2 cellular contexts compared by ENCODE assay signal in the genomic region with DNA sequence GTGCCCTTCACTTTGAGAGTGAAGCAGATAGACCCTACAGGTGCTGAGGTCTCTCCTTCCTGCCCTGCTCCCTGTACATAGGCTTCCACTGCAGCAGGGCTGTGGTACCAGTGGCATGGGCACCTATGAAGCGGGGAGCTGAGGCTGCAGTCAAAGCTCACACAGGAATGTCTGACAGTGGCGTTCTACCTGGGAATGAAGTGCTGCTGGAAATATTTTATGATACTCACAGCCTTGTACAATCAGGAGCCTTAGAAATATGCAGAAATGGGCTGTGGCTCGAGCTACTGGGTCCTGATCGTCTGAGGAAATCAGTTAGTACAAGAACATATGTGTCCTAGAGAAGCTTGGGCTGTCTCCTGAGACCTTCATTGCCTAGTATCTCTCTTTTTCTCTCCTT.
TF ChIP-seq lines count a peak whose summit lies in the region.

No MANE protein-coding gene starts in this region.

TF ChIP-seq in SK-N-SH, 30 proteins besides CTCF, POLR2A, EP300 and RAD21:
- no peak for TF ChIP-seq TCF12 (IDR thresholded peaks at IDR 0.05)

TF ChIP-seq in SK-N-SH treated with all-trans-retinoic acid at 6 μM for 48 hours, 23 proteins besides CTCF, POLR2A, EP300 and RAD21:
- TF ChIP-seq ISL1 (CRISPR knock-in tag; IDR thresholded peaks at IDR 0.05) (no peak), ARNTL (CRISPR knock-in tag; IDR thresholded peaks at IDR 0.05; ENCODE audit: borderline replicate concordance, low read depth) (no peak), ESRRG (CRISPR knock-in tag; IDR thresholded peaks at IDR 0.05) (no peak), ZFP3 (CRISPR knock-in tag; IDR thresholded peaks at IDR 0.05) (no peak), PATZ1 (CRISPR knock-in tag; IDR thresholded peaks at IDR 0.05; ENCODE audit: borderline replicate concordance) (no peak), CSRNP3 (CRISPR knock-in tag; IDR thresholded peaks at IDR 0.05) (no peak), ZFP30 (CRISPR knock-in tag; IDR thresholded peaks at IDR 0.05) (no peak), OSR1 (CRISPR knock-in tag; IDR thresholded peaks at IDR 0.05) (no peak), SNAI2 (CRISPR knock-in tag; IDR thresholded peaks at IDR 0.05) (no peak), BACH2 (CRISPR knock-in tag; IDR thresholded peaks at IDR 0.05; ENCODE audit: borderline replicate concordance) (no peak), TOX (CRISPR knock-in tag; IDR thresholded peaks at IDR 0.05; ENCODE audit: borderline replicate concordance) (no peak)
- TF ChIP-seq, protein P1, sequence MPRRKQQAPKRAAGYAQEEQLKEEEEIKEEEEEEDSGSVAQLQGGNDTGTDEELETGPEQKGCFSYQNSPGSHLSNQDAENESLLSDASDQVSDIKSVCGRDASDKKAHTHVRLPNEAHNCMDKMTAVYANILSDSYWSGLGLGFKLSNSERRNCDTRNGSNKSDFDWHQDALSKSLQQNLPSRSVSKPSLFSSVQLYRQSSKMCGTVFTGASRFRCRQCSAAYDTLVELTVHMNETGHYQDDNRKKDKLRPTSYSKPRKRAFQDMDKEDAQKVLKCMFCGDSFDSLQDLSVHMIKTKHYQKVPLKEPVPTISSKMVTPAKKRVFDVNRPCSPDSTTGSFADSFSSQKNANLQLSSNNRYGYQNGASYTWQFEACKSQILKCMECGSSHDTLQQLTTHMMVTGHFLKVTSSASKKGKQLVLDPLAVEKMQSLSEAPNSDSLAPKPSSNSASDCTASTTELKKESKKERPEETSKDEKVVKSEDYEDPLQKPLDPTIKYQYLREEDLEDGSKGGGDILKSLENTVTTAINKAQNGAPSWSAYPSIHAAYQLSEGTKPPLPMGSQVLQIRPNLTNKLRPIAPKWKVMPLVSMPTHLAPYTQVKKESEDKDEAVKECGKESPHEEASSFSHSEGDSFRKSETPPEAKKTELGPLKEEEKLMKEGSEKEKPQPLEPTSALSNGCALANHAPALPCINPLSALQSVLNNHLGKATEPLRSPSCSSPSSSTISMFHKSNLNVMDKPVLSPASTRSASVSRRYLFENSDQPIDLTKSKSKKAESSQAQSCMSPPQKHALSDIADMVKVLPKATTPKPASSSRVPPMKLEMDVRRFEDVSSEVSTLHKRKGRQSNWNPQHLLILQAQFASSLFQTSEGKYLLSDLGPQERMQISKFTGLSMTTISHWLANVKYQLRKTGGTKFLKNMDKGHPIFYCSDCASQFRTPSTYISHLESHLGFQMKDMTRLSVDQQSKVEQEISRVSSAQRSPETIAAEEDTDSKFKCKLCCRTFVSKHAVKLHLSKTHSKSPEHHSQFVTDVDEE (CRISPR knock-in tag; IDR thresholded peaks at IDR 0.05) = no peak
